Comparison of ENCODE assay signal across 1 cellular context in the genomic region with DNA sequence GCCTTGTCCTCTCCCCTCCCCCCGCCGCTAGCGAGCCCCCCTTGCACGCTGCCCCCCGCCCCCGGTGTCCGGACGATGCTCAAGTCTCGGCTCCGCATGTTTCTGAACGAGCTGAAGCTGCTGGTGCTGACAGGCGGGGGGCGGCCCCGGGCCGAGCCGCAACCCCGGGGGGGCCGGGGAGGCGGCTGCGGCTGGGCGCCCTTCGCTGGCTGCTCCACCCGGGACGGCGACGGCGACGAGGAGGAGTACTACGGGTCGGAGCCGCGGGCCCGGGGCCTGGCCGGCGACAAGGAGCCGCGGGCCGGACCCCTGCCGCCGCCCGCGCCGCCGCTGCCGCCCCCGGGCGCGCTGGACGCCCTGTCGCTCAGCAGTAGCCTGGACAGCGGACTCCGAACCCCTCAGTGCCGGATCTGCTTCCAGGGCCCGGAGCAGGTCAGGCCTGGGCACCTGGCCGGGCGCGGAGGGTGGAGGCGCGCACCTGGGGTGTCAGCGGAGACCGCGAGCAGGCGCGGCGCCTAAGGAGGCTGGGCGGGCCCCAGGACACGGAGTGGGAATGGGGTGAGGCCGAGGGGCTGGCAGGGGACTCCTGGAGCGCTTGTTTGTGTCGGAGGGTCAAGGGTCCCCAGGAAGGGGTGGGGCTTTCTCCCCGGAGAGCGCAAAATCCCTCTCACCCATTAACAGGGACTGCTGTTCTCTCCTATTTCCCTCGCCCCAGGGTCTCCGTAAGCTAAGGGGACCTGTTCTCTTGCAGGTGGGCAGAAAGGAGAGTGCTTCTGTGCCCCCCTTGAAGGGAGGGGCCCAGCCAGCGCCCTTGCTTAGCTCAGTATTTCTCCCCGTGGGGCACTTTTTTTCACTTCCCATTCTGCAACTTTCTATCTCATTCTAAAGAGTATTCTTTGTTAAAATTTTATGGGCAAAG.
TF ChIP-seq lines count a peak whose summit lies in the region.

No MANE protein-coding gene starts in this region.

TF ChIP-seq in HepG2, 621 proteins besides CTCF, POLR2A, EP300 and RAD21 (continued from another document and continues in another):
- TF ChIP-seq NR2F6 (IDR thresholded peaks at IDR 0.05) (peak; percentile 74), NR2F6 (CRISPR knock-in tag; IDR thresholded peaks at IDR 0.05) (peak; percentile 83), DNMT1 (CRISPR knock-in tag; IDR thresholded peaks at IDR 0.05) (no peak), ZNF772 (CRISPR knock-in tag; IDR thresholded peaks at IDR 0.05) (0 out of 2 replicates have a peak, but pooled peaks have one; percentile 83), PAXIP1 (CRISPR knock-in tag; conservative IDR thresholded peaks at IDR 0.05) (peak; percentile 64), SNAPC5 (CRISPR knock-in tag; IDR thresholded peaks at IDR 0.05; ENCODE audit: borderline replicate concordance) (no peak), EHMT2 (IDR thresholded peaks at IDR 0.05; ENCODE audit: borderline replicate concordance, low read depth, low read length) (no peak), DPF2 (CRISPR knock-in tag; IDR thresholded peaks at IDR 0.05; ENCODE audit: borderline replicate concordance, low read depth) (no peak), ZNF740 (CRISPR knock-in tag; IDR thresholded peaks at IDR 0.05) (no peak), GATA4 (IDR thresholded peaks at IDR 0.05; ENCODE audit: borderline replicate concordance, low read depth) (no peak), GABPA (IDR thresholded peaks at IDR 0.05; ENCODE audit: low read depth, low read length) (peak; percentile 24; the same call in 1 of the 2 replicates), GABPA (CRISPR knock-in tag; IDR thresholded peaks at IDR 0.05; ENCODE audit: low read depth) (peak; percentile 15; the same call in 1 of the 2 replicates), ONECUT2 (CRISPR knock-in tag; IDR thresholded peaks at IDR 0.05) (no peak), ZNF260 (CRISPR knock-in tag; IDR thresholded peaks at IDR 0.05; ENCODE audit: borderline replicate concordance, low read depth) (no peak), ZNF569 (CRISPR knock-in tag; IDR thresholded peaks at IDR 0.05; ENCODE audit: borderline replicate concordance) (no peak), HOXD1 (CRISPR knock-in tag; IDR thresholded peaks at IDR 0.05) (no peak), HNF4G (IDR thresholded peaks at IDR 0.05; ENCODE audit: borderline replicate concordance, low read depth, low read length) (peak; percentile 30; the same call in 1 of the 2 replicates), HNF4G (CRISPR knock-in tag; IDR thresholded peaks at IDR 0.05; ENCODE audit: borderline replicate concordance, low read depth) (0 out of 2 replicates have a peak, but pooled peaks have one; percentile 20), TGIF2 (CRISPR knock-in tag; IDR thresholded peaks at IDR 0.05) (no peak), ZNF337 (CRISPR knock-in tag; IDR thresholded peaks at IDR 0.05; ENCODE audit: borderline replicate concordance, low read depth) (no peak), HES4 (CRISPR knock-in tag; IDR thresholded peaks at IDR 0.05; ENCODE audit: borderline replicate concordance) (no peak), ETV5 (CRISPR knock-in tag; IDR thresholded peaks at IDR 0.05; ENCODE audit: borderline replicate concordance) (peak; percentile 20; the same call in 1 of the 2 replicates), SMARCC2 (IDR thresholded peaks at IDR 0.05) (no peak), ZNF670 (CRISPR knock-in tag; IDR thresholded peaks at IDR 0.05; ENCODE audit: borderline replicate concordance) (0 out of 2 replicates have a peak, but pooled peaks have one; percentile 48), ASH2L (IDR thresholded peaks at IDR 0.05; ENCODE audit: insufficient read length, low read depth, low read length) (no peak), ZSCAN21 (CRISPR knock-in tag; IDR thresholded peaks at IDR 0.05; ENCODE audit: borderline replicate concordance) (no peak; the same call in 1 of the 2 replicates), ZKSCAN1 (IDR thresholded peaks at IDR 0.05; ENCODE audit: low read length) (no peak), TAF15 (IDR thresholded peaks at IDR 0.05; ENCODE audit: low read depth, low read length, poor library complexity, severe bottlenecking) (no peak), PBX2 (CRISPR knock-in tag; IDR thresholded peaks at IDR 0.05) (no peak), ZNF776 (CRISPR knock-in tag; IDR thresholded peaks at IDR 0.05) (0 out of 2 replicates have a peak, but pooled peaks have one; percentile 6), PCBP2 (optimal IDR thresholded peaks at IDR 0.05; ENCODE audit: low read depth, low read length, poor library complexity, severe bottlenecking) (no peak), TCF7 (IDR thresholded peaks at IDR 0.05; ENCODE audit: low read depth) (no peak), ZNF713 (CRISPR knock-in tag; IDR thresholded peaks at IDR 0.05) (no peak), ZNF446 (CRISPR knock-in tag; IDR thresholded peaks at IDR 0.05) (no peak), ZNF33B (CRISPR knock-in tag; IDR thresholded peaks at IDR 0.05) (no peak), ZNF790 (CRISPR knock-in tag; IDR thresholded peaks at IDR 0.05; ENCODE audit: borderline replicate concordance) (no peak)
- TF ChIP-seq, protein P1, sequence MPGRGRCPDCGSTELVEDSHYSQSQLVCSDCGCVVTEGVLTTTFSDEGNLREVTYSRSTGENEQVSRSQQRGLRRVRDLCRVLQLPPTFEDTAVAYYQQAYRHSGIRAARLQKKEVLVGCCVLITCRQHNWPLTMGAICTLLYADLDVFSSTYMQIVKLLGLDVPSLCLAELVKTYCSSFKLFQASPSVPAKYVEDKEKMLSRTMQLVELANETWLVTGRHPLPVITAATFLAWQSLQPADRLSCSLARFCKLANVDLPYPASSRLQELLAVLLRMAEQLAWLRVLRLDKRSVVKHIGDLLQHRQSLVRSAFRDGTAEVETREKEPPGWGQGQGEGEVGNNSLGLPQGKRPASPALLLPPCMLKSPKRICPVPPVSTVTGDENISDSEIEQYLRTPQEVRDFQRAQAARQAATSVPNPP (CRISPR knock-in tag; IDR thresholded peaks at IDR 0.05) = no peak
- TF ChIP-seq, protein P2, sequence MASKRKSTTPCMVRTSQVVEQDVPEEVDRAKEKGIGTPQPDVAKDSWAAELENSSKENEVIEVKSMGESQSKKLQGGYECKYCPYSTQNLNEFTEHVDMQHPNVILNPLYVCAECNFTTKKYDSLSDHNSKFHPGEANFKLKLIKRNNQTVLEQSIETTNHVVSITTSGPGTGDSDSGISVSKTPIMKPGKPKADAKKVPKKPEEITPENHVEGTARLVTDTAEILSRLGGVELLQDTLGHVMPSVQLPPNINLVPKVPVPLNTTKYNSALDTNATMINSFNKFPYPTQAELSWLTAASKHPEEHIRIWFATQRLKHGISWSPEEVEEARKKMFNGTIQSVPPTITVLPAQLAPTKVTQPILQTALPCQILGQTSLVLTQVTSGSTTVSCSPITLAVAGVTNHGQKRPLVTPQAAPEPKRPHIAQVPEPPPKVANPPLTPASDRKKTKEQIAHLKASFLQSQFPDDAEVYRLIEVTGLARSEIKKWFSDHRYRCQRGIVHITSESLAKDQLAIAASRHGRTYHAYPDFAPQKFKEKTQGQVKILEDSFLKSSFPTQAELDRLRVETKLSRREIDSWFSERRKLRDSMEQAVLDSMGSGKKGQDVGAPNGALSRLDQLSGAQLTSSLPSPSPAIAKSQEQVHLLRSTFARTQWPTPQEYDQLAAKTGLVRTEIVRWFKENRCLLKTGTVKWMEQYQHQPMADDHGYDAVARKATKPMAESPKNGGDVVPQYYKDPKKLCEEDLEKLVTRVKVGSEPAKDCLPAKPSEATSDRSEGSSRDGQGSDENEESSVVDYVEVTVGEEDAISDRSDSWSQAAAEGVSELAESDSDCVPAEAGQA (IDR thresholded peaks at IDR 0.05; ENCODE audit: low read depth) = no peak
- TF ChIP-seq, protein P2 (CRISPR knock-in tag; IDR thresholded peaks at IDR 0.05; ENCODE audit: borderline replicate concordance) = no peak; the same call in 1 of the 2 replicates
- TF ChIP-seq, protein P3, sequence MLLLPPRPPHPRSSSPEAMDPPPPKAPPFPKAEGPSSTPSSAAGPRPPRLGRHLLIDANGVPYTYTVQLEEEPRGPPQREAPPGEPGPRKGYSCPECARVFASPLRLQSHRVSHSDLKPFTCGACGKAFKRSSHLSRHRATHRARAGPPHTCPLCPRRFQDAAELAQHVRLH (CRISPR knock-in tag; IDR thresholded peaks at IDR 0.05; ENCODE audit: borderline replicate concordance, low read depth) = no peak
- TF ChIP-seq, protein P4, sequence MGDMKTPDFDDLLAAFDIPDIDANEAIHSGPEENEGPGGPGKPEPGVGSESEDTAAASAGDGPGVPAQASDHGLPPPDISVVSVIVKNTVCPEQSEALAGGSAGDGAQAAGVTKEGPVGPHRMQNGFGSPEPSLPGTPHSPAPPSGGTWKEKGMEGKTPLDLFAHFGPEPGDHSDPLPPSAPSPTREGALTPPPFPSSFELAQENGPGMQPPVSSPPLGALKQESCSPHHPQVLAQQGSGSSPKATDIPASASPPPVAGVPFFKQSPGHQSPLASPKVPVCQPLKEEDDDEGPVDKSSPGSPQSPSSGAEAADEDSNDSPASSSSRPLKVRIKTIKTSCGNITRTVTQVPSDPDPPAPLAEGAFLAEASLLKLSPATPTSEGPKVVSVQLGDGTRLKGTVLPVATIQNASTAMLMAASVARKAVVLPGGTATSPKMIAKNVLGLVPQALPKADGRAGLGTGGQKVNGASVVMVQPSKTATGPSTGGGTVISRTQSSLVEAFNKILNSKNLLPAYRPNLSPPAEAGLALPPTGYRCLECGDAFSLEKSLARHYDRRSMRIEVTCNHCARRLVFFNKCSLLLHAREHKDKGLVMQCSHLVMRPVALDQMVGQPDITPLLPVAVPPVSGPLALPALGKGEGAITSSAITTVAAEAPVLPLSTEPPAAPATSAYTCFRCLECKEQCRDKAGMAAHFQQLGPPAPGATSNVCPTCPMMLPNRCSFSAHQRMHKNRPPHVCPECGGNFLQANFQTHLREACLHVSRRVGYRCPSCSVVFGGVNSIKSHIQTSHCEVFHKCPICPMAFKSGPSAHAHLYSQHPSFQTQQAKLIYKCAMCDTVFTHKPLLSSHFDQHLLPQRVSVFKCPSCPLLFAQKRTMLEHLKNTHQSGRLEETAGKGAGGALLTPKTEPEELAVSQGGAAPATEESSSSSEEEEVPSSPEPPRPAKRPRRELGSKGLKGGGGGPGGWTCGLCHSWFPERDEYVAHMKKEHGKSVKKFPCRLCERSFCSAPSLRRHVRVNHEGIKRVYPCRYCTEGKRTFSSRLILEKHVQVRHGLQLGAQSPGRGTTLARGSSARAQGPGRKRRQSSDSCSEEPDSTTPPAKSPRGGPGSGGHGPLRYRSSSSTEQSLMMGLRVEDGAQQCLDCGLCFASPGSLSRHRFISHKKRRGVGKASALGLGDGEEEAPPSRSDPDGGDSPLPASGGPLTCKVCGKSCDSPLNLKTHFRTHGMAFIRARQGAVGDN (CRISPR knock-in tag; IDR thresholded peaks at IDR 0.05) = peak; percentile 66
